Comparison of ENCODE assay signal across 8 cellular contexts in genomic region chr13:111115051-111115840, GRCh38. TPM values are rescaled to one million over a fixed set of nuclear protein-coding genes. Genes with fewer than 3 reads are reported as not detected.
DNase-seq lines count a peak whose midpoint lies in the region; ATAC-seq and TF ChIP-seq lines count a peak whose summit lies in the region.

TSS of gene ARHGEF7 (plus strand) at chr13:111115310. CDS start at chr13:111115527, 217 bp downstream.

- H3K9me3 ChIP-seq in BE2C (no peaks in the 10 kb centered on the region), muscle layer of colon (ENCODE audit: low read length) (peaks cover 1% of the 10 kb centered on the region), vagina (no peaks in the 10 kb centered on the region)

- TF ChIP-seq CTCF in BE2C (IDR thresholded peaks at IDR 0.05; ENCODE audit: low read depth, low read length) (no peak), epithelial cell of esophagus (IDR thresholded peaks at IDR 0.05; ENCODE audit: insufficient read depth, low read depth, low read length, missing control alignments) (no peak), vagina (IDR thresholded peaks at IDR 0.05) (no peak)

- H3K9ac ChIP-seq in muscle layer of colon (ENCODE audit: low read length) = no peak within 1 kb of the TSS

- H3K27me3 ChIP-seq in BE2C = peaks cover 94% of the 10 kb centered on the region
- peaks cover 17 to 44% of the 10 kb centered on the region in 2 donors for H3K27me3 ChIP-seq in muscle layer of colon (ENCODE audit: control insufficient read depth in 1 of 2, insufficient read depth in 2 of 2, low read length in 2 of 2)
- H3K27me3 ChIP-seq in vagina = no peaks in the 10 kb centered on the region

- H3K27ac ChIP-seq in muscle layer of colon (ENCODE audit: low read depth, low read length) (no peak within 1 kb of the TSS), vagina (peak within 1 kb of the TSS; percentile 89)

- H3K4me3 ChIP-seq in BE2C (ENCODE audit: low read depth, low read length) = peak within 1 kb of the TSS; percentile 35; the same call in 1 of the 2 replicates
- peak within 1 kb of the TSS; percentile 44 for H3K4me3 ChIP-seq in epithelial cell of esophagus (ENCODE audit: low read length)
- peak within 1 kb of the TSS; percentile 41 to 58 for H3K4me3 ChIP-seq in muscle layer of colon (ENCODE audit: low read depth in 1 of 2, low read length in 2 of 2)
- H3K4me3 ChIP-seq in vagina = peak within 1 kb of the TSS; percentile 52 to 69

- H3K36me3 ChIP-seq in BE2C = no peaks in the 10 kb centered on the region
- no peaks in the 10 kb centered on the region for H3K36me3 ChIP-seq in muscle layer of colon (ENCODE audit: insufficient read depth, low read length)
- no peaks in the 10 kb centered on the region for H3K36me3 ChIP-seq in vagina

- intact Hi-C loops in vagina (cut with DNase I) = no loop called here

- peak; percentile 44 for ATAC-seq in GM19467 (IDR thresholded peaks at IDR 0.05; ENCODE audit: unreplicated experiment)

- no peaks in the 10 kb centered on the region for H3K4me1 ChIP-seq in BE2C
- peaks cover 3% of the 10 kb centered on the region for H3K4me1 ChIP-seq in muscle layer of colon (ENCODE audit: insufficient read depth, low read length)
- H3K4me1 ChIP-seq in vagina = peaks cover 42% of the 10 kb centered on the region

- DNase-seq in BE2C (no peak), SW480 (ENCODE audit: low spot score) (peak; percentile 12), epithelial cell of esophagus (ENCODE audit: low read depth) (peak; percentile 4), vagina (ENCODE audit: extremely low spot score in 2 of 2) (no peak), RPMI8226 (no peak), NCI-H1048 (lab: John Stamatoyannopoulos, UW) (no peak)

- no peak for TF ChIP-seq POLR2A in vagina (IDR thresholded peaks at IDR 0.05)

RNA-seq across cellular contexts. Expression of gene ARHGEF7, which starts in this region (rescaled TPM):
- 34.3 TPM for polyA plus RNA-seq in BE2C (2012; ENCODE audit: insufficient read depth, insufficient read length, low read depth)
- 57.5 TPM for total RNA-seq in vagina

Comparison
In these comparisons a context has a peak if more than half of its experiments do, and no peak if none do; other contexts are left out.
1. DNase-seq: peak in SW480 (single experiment) and epithelial cell of esophagus (single experiment); none in BE2C (single experiment), vagina (0 of 2), RPMI8226 (single experiment) and NCI-H1048 (single experiment).
2. Peak in every context shown above with its lines, with median percentiles within 50 percentile points of each other: H3K4me3 ChIP-seq.